In the genomic region with DNA sequence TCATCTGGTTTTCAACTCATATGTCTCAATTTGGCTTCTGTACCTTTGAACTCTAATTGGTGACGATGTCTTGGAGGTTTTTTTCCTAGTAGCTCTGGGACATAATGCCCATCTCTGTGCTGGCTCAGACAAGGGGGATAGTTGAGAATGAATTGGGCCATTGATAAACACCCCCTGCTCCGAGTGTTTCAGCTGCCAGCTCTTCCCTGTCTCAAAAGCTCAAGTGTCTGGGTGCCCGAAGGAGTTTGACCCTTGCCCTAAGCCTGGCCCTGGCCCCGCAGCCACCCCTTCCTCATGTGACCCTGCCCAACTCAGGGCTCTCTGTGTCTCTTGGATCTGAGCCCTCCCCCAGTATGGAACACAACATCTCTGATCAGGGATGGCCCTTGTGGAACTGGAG, we compare ENCODE assay signal across 24 cellular contexts. TPM values are rescaled to one million over a fixed set of nuclear protein-coding genes. Genes with fewer than 3 reads are reported as not detected.
DNase-seq lines count a peak whose midpoint lies in the region; ATAC-seq and TF ChIP-seq lines count a peak whose summit lies in the region.
"Had no signal": no experiment of that assay in that cellular context is flagged by ENCODE, and none has a peak within 500 bp of the region (broad histone marks: within the 10 kb centered on the region; RNA-seq: fewer than 3 reads in every experiment).

No MANE protein-coding gene starts in this region.

- 75 to 86% methylated on average over 4 of the region's 4 CpGs for WGBS in sigmoid colon, 2 donors

- peaks cover 11% of the 10 kb centered on the region for H3K36me3 Mint-ChIP-seq in T-helper 1 cell treated with Interleukin-12 subunit alpha and Interleukin-12 subunit beta and Interleukin-4 antibody, amounts not matched to agents 30 μg/mL and 1 μg/mL, for 36 hours (ENCODE audit: low read depth)
- H3K36me3 Mint-ChIP-seq: CD8-positive, alpha-beta T cell; IgD-negative memory B cell had no signal

- no peak overlapping the region for H3K4me3 ChIP-seq in sigmoid colon
- H3K4me3 ChIP-seq: GM23338 had no signal

- H3K4me3 Mint-ChIP-seq in T-helper 1 cell treated with Interleukin-12 subunit alpha and Interleukin-12 subunit beta and Interleukin-4 antibody, amounts not matched to agents 30 μg/mL and 1 μg/mL, for 36 hours: no peak overlapping the region
- H3K4me3 Mint-ChIP-seq: CD8-positive, alpha-beta T cell; GM23338 had no signal

- H3K9me3 ChIP-seq in sigmoid colon: no peaks in the 10 kb centered on the region
- H3K9me3 ChIP-seq: BE2C had no signal

- no peaks in the 10 kb centered on the region for H3K36me3 ChIP-seq in sigmoid colon
- H3K36me3 ChIP-seq: BE2C had no signal

- POLR2A ChIA-PET in GM10248 (lab: Yijun Ruan, JAX): no interaction called here

- peaks cover 0 to 23% (median 12%) of the 10 kb centered on the region in 3 donors for H3K27me3 ChIP-seq in sigmoid colon

- peaks cover 3% of the 10 kb centered on the region for H3K9me3 Mint-ChIP-seq in T-helper 1 cell treated with Interleukin-12 subunit alpha and Interleukin-12 subunit beta and Interleukin-4 antibody, amounts not matched to agents 30 μg/mL and 1 μg/mL, for 36 hours
- H3K9me3 Mint-ChIP-seq: CD8-positive, alpha-beta T cell; GM23338; IgD-negative memory B cell had no signal

- no peak for TF ChIP-seq EP300 in sigmoid colon (IDR thresholded peaks at IDR 0.05)

- TF ChIP-seq CTCF in sigmoid colon (IDR thresholded peaks at IDR 0.05) (no peak), GM10248 (IDR thresholded peaks at IDR 0.05; ENCODE audit: control extremely low read depth, extremely low read depth, low read depth, missing control alignments) (no peak)

- intact Hi-C loops in sigmoid colon (cut with DNase I): no loop called here

- H3K4me1 ChIP-seq in sigmoid colon: peaks cover 0 to 9% (median 7%) of the 10 kb centered on the region in 4 donors
- H3K4me1 ChIP-seq: BE2C had no signal

- H3K27ac Mint-ChIP-seq in T-helper 1 cell treated with Interleukin-12 subunit alpha and Interleukin-12 subunit beta and Interleukin-4 antibody, amounts not matched to agents 30 μg/mL and 1 μg/mL, for 36 hours: peak overlapping the region; percentile 89
- H3K27ac Mint-ChIP-seq: CD8-positive, alpha-beta T cell; GM23338; IgD-negative memory B cell had no signal

- peak overlapping the region in 3 of 4 donors; percentile 6 to 33 (median 28) for H3K27ac ChIP-seq in sigmoid colon
- H3K27ac ChIP-seq: 22Rv1 had no signal

- ATAC-seq in GM19455 (IDR thresholded peaks at IDR 0.05; ENCODE audit: unreplicated experiment): no peak
- ATAC-seq: CD8-positive, alpha-beta T cell; GM23338; HCT116 had no signal

- TF ChIP-seq POLR2A in sigmoid colon (IDR thresholded peaks at IDR 0.05): no peak

- H3K27me3 Mint-ChIP-seq in T-helper 1 cell treated with Interleukin-12 subunit alpha and Interleukin-12 subunit beta and Interleukin-4 antibody, amounts not matched to agents 30 μg/mL and 1 μg/mL, for 36 hours (ENCODE audit: low read depth): peaks cover 41% of the 10 kb centered on the region

- DNase-seq in T-helper 1 cell (no peak), epidermal melanocyte (ENCODE audit: insufficient read length, low spot score) (peak; percentile 79), midbrain (lab: John Stamatoyannopoulos, UW) (peak; percentile 14), sigmoid colon (no peak), GM10248 (ENCODE audit: extremely low spot score) (no peak), DMS114 treated with DMSO at 0.1 percent for 48 hours (lab: John Stamatoyannopoulos, UW; ENCODE audit: unreplicated experiment) (no peak)
- DNase-seq: BE2C; CD8-positive, alpha-beta T cell; GDM1; Kasumi-1; NCI-H187 treated with DMSO at 0.1 percent for 48 hours; NCI-H2171; NCI-H446; NCI-H69; RPMI8226 had no signal

- peaks cover 60% of the 10 kb centered on the region for H3K4me1 Mint-ChIP-seq in T-helper 1 cell treated with Interleukin-12 subunit alpha and Interleukin-12 subunit beta and Interleukin-4 antibody, amounts not matched to agents 30 μg/mL and 1 μg/mL, for 36 hours (ENCODE audit: low read depth)

- CTCF ChIA-PET in GM10248 (lab: Yijun Ruan, JAX): interaction anchor here (1.5 to 1.9 kb wide), 3 partner anchors 16 to 30 kb away, joined by 3 to 8 read pairs (median 7); no protein-coding TSS in a partner anchor

RNA-seq across cellular contexts. Expression of a gene that starts 3.0 kb away (rescaled TPM):
- 1 to 10 TPM; 2.9 to 5.4 (median 3.5) TPM for total RNA-seq in sigmoid colon
- polyA plus RNA-seq in sigmoid colon: 1 to 10 TPM; 1.4 to 2.7 (median 1.8) TPM
- total RNA-seq: CD8-positive, alpha-beta T cell; OCI-LY7 had no signal

RNA-seq across cellular contexts. Expression of a gene that starts 44.4 kb away (rescaled TPM):
- 1 to 10 TPM in 1 of 4 donors, under 1 TPM in 3; 0.28 to 6.1 (median 0.64) TPM for total RNA-seq in sigmoid colon
- polyA plus RNA-seq in sigmoid colon: 1 to 10 TPM in 1 of 3 donors, not detected in 2; 1.6 TPM
- total RNA-seq: HT-29 had no signal
- polyA plus RNA-seq: AG04450 had no signal

Comparison
In these comparisons a context has a peak if more than half of its experiments do, and no peak if none do; other contexts are left out.
1. DNase-seq: peak in epidermal melanocyte (single experiment) and midbrain (single experiment); none in T-helper 1 cell (0 of 5), sigmoid colon (single experiment), GM10248 (single experiment) and DMS114 treated with DMSO at 0.1 percent for 48 hours (single experiment).